ENCODE assay signal across 8 cellular contexts in genomic region chr14:31207287-31207745, GRCh38. TPM values are rescaled to one million over a fixed set of nuclear protein-coding genes. Genes with fewer than 3 reads are reported as not detected.
DNase-seq lines count a peak whose midpoint lies in the region; ATAC-seq and TF ChIP-seq lines count a peak whose summit lies in the region.

No MANE protein-coding gene starts in this region.

- peak overlapping the region; percentile 95 to 99 (median 96) for H3K27ac Mint-ChIP-seq in CD4-positive, alpha-beta memory T cell
- H3K27ac Mint-ChIP-seq in IgD-negative memory B cell, result peak overlapping the region; percentile 99 to 100 (median 99)

- peaks cover 50% of the 10 kb centered on the region for H3K4me1 ChIP-seq in CD4-positive, alpha-beta memory T cell (ENCODE audit: insufficient read depth, low read length)

- peak overlapping the region; percentile 97 for H3K27ac ChIP-seq in CD4-positive, alpha-beta memory T cell (ENCODE audit: low read depth, low read length)

- POLR2A ChIA-PET in CD4-positive, alpha-beta memory T cell (lab: Charles Lee; ENCODE audit: partially characterized antibody), result interaction anchor here (0.8 to 5.6 kb wide), 42 partner anchors 8 to 871 kb away, joined by 3 to 152 read pairs (median 5); partner anchors contain the start of genes AP4S1, DTD2, G2E3 and HEATR5A

- H3K9me3 Mint-ChIP-seq in CD4-positive, alpha-beta memory T cell, result peaks cover 0 to 5% (median 0%) of the 10 kb centered on the region in 8 donors
- no peaks in the 10 kb centered on the region for H3K9me3 Mint-ChIP-seq in IgD-negative memory B cell

- H3K36me3 ChIP-seq in CD4-positive, alpha-beta memory T cell (ENCODE audit: insufficient read depth, low read length), result peaks cover 4% of the 10 kb centered on the region
- H3K36me3 ChIP-seq in kidney epithelial cell (ENCODE audit: control insufficient read depth, insufficient read depth, low read length), result no peaks in the 10 kb centered on the region

- peak; percentile 30 for ATAC-seq in GM21360 (IDR thresholded peaks at IDR 0.05; ENCODE audit: unreplicated experiment)

- peaks cover 22 to 36% of the 10 kb centered on the region in 2 donors for H3K36me3 Mint-ChIP-seq in CD4-positive, alpha-beta memory T cell
- H3K36me3 Mint-ChIP-seq in IgD-negative memory B cell, result peaks cover 6% of the 10 kb centered on the region

- no peak for TF ChIP-seq CTCF in astrocyte of the cerebellum (IDR thresholded peaks at IDR 0.05; ENCODE audit: low read depth, low read length, missing control alignments)
- no peak for TF ChIP-seq CTCF in kidney epithelial cell (IDR thresholded peaks at IDR 0.05; ENCODE audit: insufficient read depth, low read length, poor library complexity, severe bottlenecking)

- DNase-seq in CD4-positive, alpha-beta memory T cell, result no peak
- no peak for DNase-seq in astrocyte of the cerebellum (ENCODE audit: low read depth)
- no peak for DNase-seq in kidney epithelial cell (ENCODE audit: low read depth)
- DNase-seq in superior temporal gyrus (ENCODE audit: extremely low spot score), result peak; percentile 82
- DNase-seq in medulla oblongata (ENCODE audit: extremely low spot score), result no peak
- no peak for DNase-seq in effector CD4-positive, alpha-beta T cell

- peak overlapping the region; percentile 76 to 79 for H3K4me3 ChIP-seq in CD4-positive, alpha-beta memory T cell (ENCODE audit: low read length in 2 of 2)
- H3K4me3 ChIP-seq in astrocyte of the cerebellum (ENCODE audit: low read depth, low read length) (peak overlapping the region; percentile 85), kidney epithelial cell (ENCODE audit: low read depth, low read length) (peak overlapping the region; percentile 73)

- intact Hi-C loops in CD4-positive, alpha-beta memory T cell (cut with micrococcal nuclease), result loop anchor here (1.0 to 5.0 kb wide), 10 partner anchors 65 to 870 kb away; partner anchors contain the start of genes ARHGAP5, DTD2, NUBPL and SCFD1

- peaks cover 47 to 83% (median 60%) of the 10 kb centered on the region in 4 donors for H3K4me1 Mint-ChIP-seq in CD4-positive, alpha-beta memory T cell
- H3K4me1 Mint-ChIP-seq in IgD-negative memory B cell, result peaks cover 30 to 34% (median 33%) of the 10 kb centered on the region in 3 donors

- in situ Hi-C loops in astrocyte of the cerebellum (cut with HindIII; ENCODE audit: low sequenced_read_pairs), result no loop called here

- H3K9me3 ChIP-seq in CD4-positive, alpha-beta memory T cell (ENCODE audit: control insufficient read depth in 1 of 2, low read length in 2 of 2), result no peaks in the 10 kb centered on the region

- CTCF ChIA-PET in CD4-positive, alpha-beta memory T cell (lab: Charles Lee; ENCODE audit: partially characterized antibody), result interaction anchor here (0.6 to 4.7 kb wide), 15 partner anchors 9 to 213 kb away, joined by 3 to 28 read pairs (median 4); partner anchors contain the start of genes HEATR5A and STRN3

- peak overlapping the region; percentile 85 to 93 (median 90) for H3K4me3 Mint-ChIP-seq in CD4-positive, alpha-beta memory T cell
- peak overlapping the region; percentile 95 to 98 (median 97) for H3K4me3 Mint-ChIP-seq in IgD-negative memory B cell

- no peaks in the 10 kb centered on the region for H3K27me3 Mint-ChIP-seq in CD4-positive, alpha-beta memory T cell
- no peaks in the 10 kb centered on the region for H3K27me3 Mint-ChIP-seq in IgD-negative memory B cell

- no peaks in the 10 kb centered on the region for H3K27me3 ChIP-seq in CD4-positive, alpha-beta memory T cell (ENCODE audit: insufficient read depth, low read length)
- H3K27me3 ChIP-seq in kidney epithelial cell (ENCODE audit: control insufficient read depth, insufficient read depth, low read length), result no peaks in the 10 kb centered on the region

RNA-seq across cellular contexts. Expression of gene HECTD1, which starts 0.3 kb away (rescaled TPM):
- 100 to 1,000 TPM; 157 to 170 TPM for total RNA-seq in CD4-positive, alpha-beta memory T cell
- 10 to 100 TPM; 15.6 to 36.3 TPM for polyA plus RNA-seq in CD4-positive, alpha-beta memory T cell
- polyA plus RNA-seq in IgD-negative memory B cell, result 30.9 TPM
- total RNA-seq in kidney epithelial cell, result 118 TPM in 2 replicates
